In the genomic region with DNA sequence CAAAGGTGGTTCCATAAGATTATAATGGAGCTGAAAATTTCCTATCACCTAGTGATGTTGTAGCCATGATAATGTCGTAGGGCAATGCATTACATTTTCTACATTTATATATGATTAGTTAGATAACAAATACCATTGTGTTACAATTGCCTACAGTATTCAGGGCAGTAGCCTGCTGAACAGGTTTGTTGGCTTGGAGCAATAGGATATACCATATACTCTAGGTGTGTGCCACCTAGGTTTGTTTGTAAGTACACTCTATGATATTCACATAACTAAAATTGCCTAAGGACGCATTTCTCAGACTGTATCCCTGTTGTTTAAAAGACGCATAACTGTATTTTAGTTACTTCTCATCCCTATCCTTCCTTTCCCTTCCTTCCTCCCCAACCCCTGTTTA, we compare ENCODE assay signal across 15 cellular contexts. TPM values are rescaled to one million over a fixed set of nuclear protein-coding genes. Genes with fewer than 3 reads are reported as not detected.
"Had no signal": no experiment of that assay in that cellular context is flagged by ENCODE, and none has a peak within 500 bp of the region (broad histone marks: within the 10 kb centered on the region; RNA-seq: fewer than 3 reads in every experiment).

No MANE protein-coding gene starts in this region.

- H3K27me3 ChIP-seq: gastroesophageal sphincter, ovary, testis, uterus had no signal

- DNase-seq: activated CD4-positive, alpha-beta T cell treated with anti-CD3 and anti-CD28 coated beads, Interleukin-2, amount 50 U/mL, for 4 hours; activated CD4-positive, CD25-positive, alpha-beta regulatory T cell treated with anti-CD3 and anti-CD28 coated beads, Interleukin-2, amount 50 U/mL, for 72 hours; activated effector memory CD4-positive, alpha-beta T cell treated with Interleukin-2 at 50 U/mL for 16 hours; activated T-cell treated with anti-CD3 and anti-CD28 coated beads, Interleukin-2, amount 50 U/mL, for 1 hour; left ventricle myocardium superior; mesendoderm; stimulated activated CD4-positive, alpha-beta T cell treated with anti-CD3 and anti-CD28 coated beads, Interleukin-12 subunit alpha, Interleukin-12 subunit beta, amount 100 ng/mL, for 4 hours; stimulated activated naive CD4-positive, alpha-beta T cell treated with Interleukin-2 at 50 U/mL for 16 hours; testis; uterus had no signal

- H3K36me3 ChIP-seq: gastroesophageal sphincter, ovary, uterus had no signal

- FAIRE-seq: colon, keratinocyte had no signal

- H3K4me1 ChIP-seq: testis, uterus had no signal

- H3K9me3 ChIP-seq: gastroesophageal sphincter, ovary, testis, uterus had no signal

- H3K27ac ChIP-seq: epithelial cell of prostate, ovary, testis had no signal

RNA-seq across cellular contexts. Expression of gene PLEKHB1, which starts 13.6 kb away (rescaled TPM):
- polyA plus RNA-seq: keratinocyte had no signal
